ENCODE assay signal across 8 cellular contexts in the genomic region with DNA sequence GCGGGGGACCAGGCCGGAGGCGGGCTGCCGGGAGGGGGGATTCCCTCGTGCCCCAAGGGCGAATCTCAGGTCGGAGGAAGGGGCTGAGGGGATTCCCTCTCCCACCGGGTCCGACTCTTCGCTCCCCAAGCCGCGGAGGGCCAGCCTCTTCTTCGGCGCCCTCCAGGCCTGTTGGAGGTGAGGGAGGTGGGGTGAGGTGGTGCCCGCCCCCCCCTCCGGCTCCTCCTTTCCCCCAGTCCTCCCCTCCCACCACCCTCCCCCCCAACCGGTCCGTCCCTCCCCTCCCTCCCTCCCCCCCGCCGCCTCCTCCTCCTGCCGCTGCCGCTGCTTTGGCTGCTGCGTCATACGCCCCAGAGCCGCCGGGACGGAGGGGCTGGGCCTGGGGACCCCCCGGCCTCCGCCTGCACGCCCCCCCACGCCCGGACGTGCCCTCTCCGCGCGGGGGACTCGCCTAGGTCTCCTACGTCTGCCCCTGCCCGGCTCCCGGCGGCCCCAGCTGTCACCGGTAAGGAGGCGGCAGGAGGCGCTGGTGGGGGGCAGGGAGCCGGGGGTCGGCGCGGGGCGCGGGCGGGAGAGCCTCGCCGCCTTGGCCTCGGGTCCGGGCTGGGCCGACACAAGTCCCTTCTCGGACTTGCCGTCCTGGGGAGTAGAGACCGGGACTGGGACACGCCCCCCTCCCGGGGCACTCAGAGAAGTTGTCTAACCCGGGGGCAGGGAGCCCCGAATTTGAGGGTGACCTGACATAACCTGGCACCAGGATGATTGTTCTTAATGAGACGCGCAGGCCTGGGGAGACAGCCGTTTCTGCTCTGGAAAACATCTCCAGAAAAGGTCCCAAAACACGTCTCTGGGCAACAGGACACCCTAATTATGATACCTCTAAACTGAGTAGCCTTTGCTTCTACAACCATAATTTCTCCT. TPM values are rescaled to one million over a fixed set of nuclear protein-coding genes. Genes with fewer than 3 reads are reported as not detected.
DNase-seq lines count a peak whose midpoint lies in the region; ATAC-seq and TF ChIP-seq lines count a peak whose summit lies in the region.

A gene (plus strand): TSS at position 304 of the 921 bp plus-strand sequence. CDS start 1,250 bp downstream, outside the sequence.

- H3K9me3 Mint-ChIP-seq in activated naive CD4-positive, alpha-beta T cell treated with anti-CD3 and anti-CD28 coated beads, Interleukin-2, amount 50 U/mL, for 24 hours, result no peaks in the 10 kb centered on the region
- no peaks in the 10 kb centered on the region for H3K9me3 Mint-ChIP-seq in osteocyte (ENCODE audit: unreplicated experiment)

- TF ChIP-seq CTCF in AG10803 (conservative IDR thresholded peaks at IDR 0.05; ENCODE audit: low read length), result no peak
- TF ChIP-seq CTCF in osteocyte (IDR thresholded peaks at IDR 0.05), result no peak

- H3K4me1 Mint-ChIP-seq in activated naive CD4-positive, alpha-beta T cell treated with anti-CD3 and anti-CD28 coated beads, Interleukin-2, amount 50 U/mL, for 24 hours, result peaks cover 55% of the 10 kb centered on the region
- peaks cover 33% of the 10 kb centered on the region for H3K4me1 Mint-ChIP-seq in osteocyte (ENCODE audit: unreplicated experiment)

- no peaks in the 10 kb centered on the region for H3K27me3 Mint-ChIP-seq in activated naive CD4-positive, alpha-beta T cell treated with anti-CD3 and anti-CD28 coated beads, Interleukin-2, amount 50 U/mL, for 24 hours
- no peaks in the 10 kb centered on the region for H3K27me3 Mint-ChIP-seq in osteocyte (ENCODE audit: unreplicated experiment)

- H3K4me3 Mint-ChIP-seq in activated naive CD4-positive, alpha-beta T cell treated with anti-CD3 and anti-CD28 coated beads, Interleukin-2, amount 50 U/mL, for 24 hours, result peak within 1 kb of the TSS; percentile 92
- H3K4me3 Mint-ChIP-seq in osteocyte (ENCODE audit: unreplicated experiment), result peak within 1 kb of the TSS; percentile 83

- H3K27ac Mint-ChIP-seq in activated naive CD4-positive, alpha-beta T cell treated with anti-CD3 and anti-CD28 coated beads, Interleukin-2, amount 50 U/mL, for 24 hours, result peak within 1 kb of the TSS; percentile 82
- peak within 1 kb of the TSS; percentile 96 for H3K27ac Mint-ChIP-seq in osteocyte (ENCODE audit: unreplicated experiment)

- peak; percentile 48 for TF ChIP-seq POLR2A in GM15510 (IDR thresholded peaks at IDR 0.05; ENCODE audit: borderline replicate concordance, extremely low read depth, insufficient read length)

- DNase-seq in AG10803 (ENCODE audit: low read depth) (peak; percentile 86), NCI-H526 treated with DMSO at 0.1 percent for 48 hours (lab: John Stamatoyannopoulos, UW) (peak; percentile 57), glomerular visceral epithelial cell (ENCODE audit: extremely low spot score) (peak; percentile 90), osteocyte (ENCODE audit: extremely low spot score, unreplicated experiment) (peak; percentile 89), pons (ENCODE audit: low spot score) (no peak)

- ATAC-seq in HG02885 (IDR thresholded peaks at IDR 0.05; ENCODE audit: poor library complexity, unreplicated experiment), result peak; percentile 31

- H3K36me3 Mint-ChIP-seq in activated naive CD4-positive, alpha-beta T cell treated with anti-CD3 and anti-CD28 coated beads, Interleukin-2, amount 50 U/mL, for 24 hours, result peaks cover 7% of the 10 kb centered on the region
- peaks cover 21% of the 10 kb centered on the region for H3K36me3 Mint-ChIP-seq in osteocyte (ENCODE audit: unreplicated experiment)

- H3K4me3 ChIP-seq in AG10803 (ENCODE audit: low read length), result peak within 1 kb of the TSS; percentile 80

RNA-seq across cellular contexts. Expression of the gene that starts here (rescaled TPM):
- total RNA-seq in osteocyte, result 50.3 and 53.5 TPM in 2 replicates
